In genomic region chr13:20991741-20992520, GRCh38 we compare ENCODE assay signal across 18 cellular contexts.
DNase-seq lines count a peak whose midpoint lies in the region; ATAC-seq, FAIRE-seq and TF ChIP-seq lines count a peak whose summit lies in the region.
"Had no signal": no experiment of that assay in that cellular context is flagged by ENCODE, and none has a peak within 500 bp of the region (broad histone marks: within the 10 kb centered on the region; RNA-seq: fewer than 3 reads in every experiment).

No MANE protein-coding gene starts in this region.

- H2AFZ ChIP-seq in astrocyte (ENCODE audit: low read depth, low read length) = no peak overlapping the region

- H3K4me2 ChIP-seq in astrocyte (ENCODE audit: low read length) = no peak overlapping the region

- peaks cover 20% of the 10 kb centered on the region for H3K4me1 ChIP-seq in astrocyte (ENCODE audit: insufficient read depth, low read length)
- H3K4me1 ChIP-seq in transverse colon = no peaks in the 10 kb centered on the region
- peaks cover 16% of the 10 kb centered on the region for H3K4me1 ChIP-seq in suprapubic skin

- intact Hi-C loops in transverse colon (cut with DNase I; ENCODE audit: low total_unique reads) = no loop called here

- TF ChIP-seq POLR2A in transverse colon (IDR thresholded peaks at IDR 0.05) (no peak), suprapubic skin (IDR thresholded peaks at IDR 0.05) (no peak)

- H3K27ac ChIP-seq in astrocyte (ENCODE audit: low read depth, low read length) (no peak overlapping the region), transverse colon (no peak overlapping the region), suprapubic skin (no peak overlapping the region)

- H3K4me3 Mint-ChIP-seq in stimulated activated naive CD8-positive, alpha-beta T cell treated with anti-CD3 and anti-CD28 coated beads, Interleukin-15, amount 100 ng/mL, for 72 hours = no peak overlapping the region
- H3K4me3 Mint-ChIP-seq in astrocyte (ENCODE audit: unreplicated experiment) = peak overlapping the region; percentile 5
- H3K4me3 Mint-ChIP-seq in nephron progenitor cell = no peak overlapping the region

- FAIRE-seq in astrocyte (lab: Jason Lieb, UNC) = no peak
- FAIRE-seq in RCC 7860 (lab: Jason Lieb, UNC) = no peak
- FAIRE-seq: A204.1, GM12891 had no signal

- ATAC-seq in stimulated activated naive CD8-positive, alpha-beta T cell treated with anti-CD3 and anti-CD28 coated beads, Interleukin-15, amount 100 ng/mL, for 72 hours = no peak
- ATAC-seq in stimulated activated naive CD8-positive, alpha-beta T cell treated with anti-CD3 and anti-CD28 coated beads, Interleukin-15, Interleukin-2, amounts not matched to agents 100 U/mL and 50 U/mL, for 24 hours = no peak
- no peak for ATAC-seq in GM21528 (IDR thresholded peaks at IDR 0.05; ENCODE audit: low FRiP score, unreplicated experiment)

- H3K79me2 ChIP-seq in astrocyte (ENCODE audit: insufficient read depth, low read length) = peaks cover 85% of the 10 kb centered on the region

- H4K20me1 ChIP-seq in astrocyte (ENCODE audit: insufficient read depth, low read length) = peaks cover 42% of the 10 kb centered on the region

- H3K27me3 ChIP-seq in astrocyte (ENCODE audit: insufficient read depth, low read length) = no peaks in the 10 kb centered on the region
- no peaks in the 10 kb centered on the region for H3K27me3 ChIP-seq in transverse colon
- no peaks in the 10 kb centered on the region for H3K27me3 ChIP-seq in suprapubic skin

- H3K36me3 ChIP-seq in astrocyte (ENCODE audit: insufficient read depth, low read length) (peaks cover 25% of the 10 kb centered on the region), transverse colon (peaks cover 0 to 16% (median 6%) of the 10 kb centered on the region in 4 donors), suprapubic skin (peaks cover 45% of the 10 kb centered on the region)

- TF ChIP-seq EP300 in transverse colon (IDR thresholded peaks at IDR 0.05; ENCODE audit: low read depth) (no peak), suprapubic skin (IDR thresholded peaks at IDR 0.05) (no peak)

- peak overlapping the region; percentile 2 to 89 for H3K27ac Mint-ChIP-seq in stimulated activated naive CD8-positive, alpha-beta T cell treated with anti-CD3 and anti-CD28 coated beads, Interleukin-15, amount 100 ng/mL, for 72 hours
- peak overlapping the region; percentile 66 for H3K27ac Mint-ChIP-seq in astrocyte (ENCODE audit: unreplicated experiment)
- peak overlapping the region; percentile 18 for H3K27ac Mint-ChIP-seq in nephron progenitor cell

- in situ Hi-C loops in transverse colon (cut with MboI; ENCODE audit: low pct_ligation_motif_present in 1 of 4, low pct_unique_long_range_greater_than_20kb in 1 of 4, low sequenced_read_pairs in 3 of 4) = no loop called here

- H3K9me3 ChIP-seq in astrocyte (ENCODE audit: insufficient read depth, low read depth, low read length) (no peaks in the 10 kb centered on the region), transverse colon (no peaks in the 10 kb centered on the region), suprapubic skin (no peaks in the 10 kb centered on the region)

- H3K9ac ChIP-seq in astrocyte (ENCODE audit: low read length) = no peak overlapping the region

- 90 to 97% methylated on average over 9 to 16 of the region's 17 CpGs for WGBS in transverse colon (ENCODE audit: low coverage in 1 of 2), 2 donors
- 89% methylated on average over 17 of the region's 17 CpGs for WGBS in suprapubic skin

- DNase-seq in stimulated activated naive CD8-positive, alpha-beta T cell treated with anti-CD3 and anti-CD28 coated beads, Interleukin-15, amount 100 ng/mL, for 72 hours = no peak
- no peak for DNase-seq in stimulated activated naive CD8-positive, alpha-beta T cell treated with anti-CD3 and anti-CD28 coated beads, Interleukin-15, Interleukin-2, amounts not matched to agents 100 U/mL and 50 U/mL, for 24 hours
- DNase-seq in astrocyte (ENCODE audit: low read depth) = no peak
- no peak for DNase-seq in nephron progenitor cell
- DNase-seq in RCC 7860 (ENCODE audit: low spot score) = no peak
- DNase-seq in transverse colon = no peak
- no peak for DNase-seq in suprapubic skin (ENCODE audit: low spot score in 2 of 2)
- DNase-seq: DMS79, GOT3, KBM-7, NCI-H1048, NCI-H1694, NCI-H446 treated with DMSO at 0.1 percent for 48 hours, NCI-H774, SIG-M5 had no signal

- no peak for TF ChIP-seq CTCF in astrocyte (IDR thresholded peaks at IDR 0.05; ENCODE audit: insufficient read depth, low read depth, low read length)
- TF ChIP-seq CTCF in nephron progenitor cell (IDR thresholded peaks at IDR 0.05) = no peak
- TF ChIP-seq CTCF in transverse colon (IDR thresholded peaks at IDR 0.05) = no peak
- TF ChIP-seq CTCF in suprapubic skin (IDR thresholded peaks at IDR 0.05) = no peak

- no peaks in the 10 kb centered on the region for H3K4me1 Mint-ChIP-seq in stimulated activated naive CD8-positive, alpha-beta T cell treated with anti-CD3 and anti-CD28 coated beads, Interleukin-15, amount 100 ng/mL, for 72 hours
- H3K4me1 Mint-ChIP-seq in astrocyte (ENCODE audit: low read depth, unreplicated experiment) = peaks cover 37% of the 10 kb centered on the region
- H3K4me1 Mint-ChIP-seq in nephron progenitor cell = peaks cover 35% of the 10 kb centered on the region

- H3K4me3 ChIP-seq in astrocyte (ENCODE audit: insufficient read depth, low read depth, low read length) = no peak overlapping the region
- no peak overlapping the region for H3K4me3 ChIP-seq in transverse colon
- no peak overlapping the region for H3K4me3 ChIP-seq in suprapubic skin

- H3K36me3 Mint-ChIP-seq in astrocyte (ENCODE audit: low read depth, unreplicated experiment) = peaks cover 24% of the 10 kb centered on the region
- peaks cover 44% of the 10 kb centered on the region for H3K36me3 Mint-ChIP-seq in nephron progenitor cell (ENCODE audit: low read depth)

- H3K27me3 Mint-ChIP-seq in stimulated activated naive CD8-positive, alpha-beta T cell treated with anti-CD3 and anti-CD28 coated beads, Interleukin-15, amount 100 ng/mL, for 72 hours = peaks cover 5% of the 10 kb centered on the region
- H3K27me3 Mint-ChIP-seq in astrocyte (ENCODE audit: low read depth, unreplicated experiment) (no peaks in the 10 kb centered on the region), nephron progenitor cell (ENCODE audit: low read depth, poor library complexity) (no peaks in the 10 kb centered on the region)

- no peaks in the 10 kb centered on the region for H3K9me3 Mint-ChIP-seq in stimulated activated naive CD8-positive, alpha-beta T cell treated with anti-CD3 and anti-CD28 coated beads, Interleukin-15, amount 100 ng/mL, for 72 hours
- H3K9me3 Mint-ChIP-seq in astrocyte (ENCODE audit: unreplicated experiment) = no peaks in the 10 kb centered on the region
- H3K9me3 Mint-ChIP-seq in nephron progenitor cell = no peaks in the 10 kb centered on the region
